ENCODE assay signal across 24 cellular contexts in the genomic region with DNA sequence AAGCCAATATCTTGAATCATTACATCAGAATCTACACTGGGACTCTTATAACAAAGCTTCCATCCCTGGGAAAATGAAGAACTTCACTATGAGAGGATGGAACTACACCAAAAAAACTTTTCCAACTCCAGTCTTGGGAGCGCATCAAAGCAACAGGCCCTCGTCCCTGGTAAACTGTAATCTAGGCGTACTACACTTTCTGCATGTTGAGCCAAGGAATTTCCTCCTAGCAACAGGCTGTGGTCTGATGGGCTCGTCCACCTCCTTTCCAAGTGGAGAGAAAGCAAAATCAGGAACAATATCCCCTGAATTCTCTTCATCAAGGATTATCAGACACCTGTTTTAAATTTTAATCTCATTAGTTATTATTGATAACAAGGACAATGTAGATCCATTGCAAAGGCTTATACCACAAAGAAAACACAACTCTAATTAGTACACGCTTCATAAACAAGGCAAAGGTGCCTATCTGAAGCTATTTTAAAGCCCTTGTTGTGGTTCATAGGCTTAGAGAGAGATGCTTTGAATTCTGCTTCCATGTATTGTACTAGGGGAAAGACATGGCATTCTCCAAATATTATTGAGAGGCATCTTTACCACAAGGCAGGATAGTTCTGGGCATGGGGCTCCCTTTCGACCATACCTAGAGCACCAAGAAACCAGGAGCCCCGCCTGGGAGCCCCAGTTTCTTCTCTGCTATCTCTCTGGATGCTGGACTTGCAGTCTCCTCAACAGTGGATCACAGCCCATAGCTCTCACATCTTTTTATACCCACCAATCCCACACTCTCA.
DNase-seq lines count a peak whose midpoint lies in the region; ATAC-seq, FAIRE-seq and TF ChIP-seq lines count a peak whose summit lies in the region.
"Had no signal": no experiment of that assay in that cellular context is flagged by ENCODE, and none has a peak within 500 bp of the region (broad histone marks: within the 10 kb centered on the region; RNA-seq: fewer than 3 reads in every experiment).

No MANE protein-coding gene starts in this region.

- H2BK120ac ChIP-seq in H1 (replicated peaks; ENCODE audit: low read depth, low read length), result no peak overlapping the region

- H3K4me1 Mint-ChIP-seq in mesothelial cell of epicardium, result peaks cover 55% of the 10 kb centered on the region
- H3K4me1 Mint-ChIP-seq in CD8-positive, alpha-beta T cell (ENCODE audit: low read depth), result no peaks in the 10 kb centered on the region
- H3K4me1 Mint-ChIP-seq: activated naive CD4-positive, alpha-beta T cell treated with anti-CD3 and anti-CD28 coated beads, Interleukin-2, amount 50 U/mL, for 24 hours; B cell; T-helper 17 cell had no signal

- H3K23ac ChIP-seq in H1 (ENCODE audit: insufficient read length), result no peak overlapping the region

- H3K4ac ChIP-seq in H1 (replicated peaks; ENCODE audit: insufficient read length, low read depth, low read length), result no peak overlapping the region

- H3K56ac ChIP-seq in H1 (replicated peaks; ENCODE audit: insufficient read length, low read depth, low read length), result peak overlapping the region; percentile 70

- no peak overlapping the region for H4K8ac ChIP-seq in H1 (ENCODE audit: extremely low read depth, insufficient read depth, low read length)

- no peaks in the 10 kb centered on the region for H3K9me3 Mint-ChIP-seq in mesothelial cell of epicardium
- H3K9me3 Mint-ChIP-seq in CD8-positive, alpha-beta T cell, result peaks cover 3% of the 10 kb centered on the region
- H3K9me3 Mint-ChIP-seq: activated CD8-positive, alpha-beta T cell treated with anti-CD3 and anti-CD28 coated beads for 36 hours; activated naive CD4-positive, alpha-beta T cell treated with anti-CD3 and anti-CD28 coated beads, Interleukin-2, amount 50 U/mL, for 24 hours had no signal

- 0 out of 2 replicates have a peak overlapping the region, but pooled peaks have one; percentile 1 for H2AK5ac ChIP-seq in H1 (ENCODE audit: low read depth, low read length)

- no peak overlapping the region for H3K9ac ChIP-seq in H1 (replicated peaks in 1 of 4; ENCODE audit: extremely low read depth in 1 of 4, low read depth in 3 of 4, low read length in 3 of 4)
- no peak overlapping the region for H3K9ac ChIP-seq in HepG2 (ENCODE audit: insufficient read depth, low read depth, low read length)

- TF ChIP-seq EP300 in H1 (IDR thresholded peaks at IDR 0.05; ENCODE audit: borderline replicate concordance in 1 of 2, low read depth in 2 of 2, low read length in 2 of 2) (no peak), HepG2 (IDR thresholded peaks at IDR 0.05; ENCODE audit: low read depth in 2 of 2, low read length in 2 of 2) (no peak), HepG2 (CRISPR knock-in tag; IDR thresholded peaks at IDR 0.05; ENCODE audit: borderline replicate concordance) (no peak)

- WGBS in H1 (ENCODE audit: extremely low coverage in 1 of 2, insufficient coverage in 1 of 2, insufficient read length in 1 of 2, insufficient replicate concordance in 2 of 2, low coverage in 1 of 2, low lambda C conversion rate in 2 of 2, missing lambda C conversion rate in 1 of 2), 2 experiments, result 87% methylated on average over 7 of the region's 7 CpGs; no CpG with 5 or more reads in 1 of the 2 experiments
- WGBS in thyroid gland, 2 donors, result 57 to 69% methylated on average over 7 of the region's 7 CpGs
- WGBS in HepG2 (ENCODE audit: low lambda C conversion rate), result 63% methylated on average over 7 of the region's 7 CpGs

- no peaks in the 10 kb centered on the region for H3K9me3 ChIP-seq in RWPE2 (ENCODE audit: severe bottlenecking)
- no peaks in the 10 kb centered on the region for H3K9me3 ChIP-seq in H1 (ENCODE audit: insufficient read depth in 2 of 2, low read depth in 1 of 2, low read length in 1 of 2)
- no peaks in the 10 kb centered on the region for H3K9me3 ChIP-seq in thyroid gland
- H3K9me3 ChIP-seq in CD8-positive, alpha-beta T cell (ENCODE audit: low read length), result no peaks in the 10 kb centered on the region
- H3K9me3 ChIP-seq in HepG2 (ENCODE audit: low read length), result no peaks in the 10 kb centered on the region
- H3K9me3 ChIP-seq: esophagus squamous epithelium had no signal

- H3K4me1 ChIP-seq in RWPE2 (ENCODE audit: insufficient read depth, poor library complexity, severe bottlenecking), result peaks cover 67% of the 10 kb centered on the region
- peaks cover 0 to 8% (median 1%) of the 10 kb centered on the region in 4 experiments; a peak in 4 of 7 replicates for H3K4me1 ChIP-seq in H1 (replicated peaks in 1 of 4; ENCODE audit: control insufficient read depth in 3 of 4, insufficient read depth in 4 of 4, low read length in 3 of 4)
- H3K4me1 ChIP-seq in thyroid gland, result peaks cover 42 to 43% of the 10 kb centered on the region in 2 donors
- no peaks in the 10 kb centered on the region for H3K4me1 ChIP-seq in CD8-positive, alpha-beta T cell (ENCODE audit: insufficient read depth, low read length)
- no peaks in the 10 kb centered on the region for H3K4me1 ChIP-seq in HepG2 (ENCODE audit: insufficient read depth, low read length)

- TF ChIP-seq RAD21 in H1 (IDR thresholded peaks at IDR 0.05 in 1 of 2, conservative IDR thresholded peaks at IDR 0.05 in 1 of 2; ENCODE audit: low read depth in 2 of 2, low read length in 2 of 2), result no peak
- TF ChIP-seq RAD21 in HepG2 (CRISPR knock-in tag; IDR thresholded peaks at IDR 0.05), result no peak

- H2BK12ac ChIP-seq in H1 (ENCODE audit: low read depth, low read length), result 0 out of 2 replicates have a peak overlapping the region, but pooled peaks have one; percentile 78

- H3K27me3 ChIP-seq in RWPE2 (ENCODE audit: insufficient read depth, poor library complexity, severe bottlenecking) (no peaks in the 10 kb centered on the region), H1 (replicated peaks in 1 of 4; ENCODE audit: control insufficient read depth in 3 of 4, extremely low read depth in 1 of 4, insufficient read depth in 3 of 4, low read length in 3 of 4) (no peaks in the 10 kb centered on the region), thyroid gland (no peaks in the 10 kb centered on the region), HepG2 (ENCODE audit: control insufficient read depth in 1 of 2, insufficient read depth in 2 of 2, low read length in 2 of 2) (no peaks in the 10 kb centered on the region)
- H3K27me3 ChIP-seq in CD8-positive, alpha-beta T cell (ENCODE audit: insufficient read depth, low read length), result no peaks in the 10 kb centered on the region
- H3K27me3 ChIP-seq: cardiac muscle cell, esophagus squamous epithelium, hepatocyte had no signal

- H3K79me2 ChIP-seq in H1 (ENCODE audit: control insufficient read depth in 1 of 2, insufficient read depth in 2 of 2, low read length in 2 of 2), result peaks cover 0 to 5% of the 10 kb centered on the region in 2 experiments; a peak in 2 of 4 replicates
- no peaks in the 10 kb centered on the region for H3K79me2 ChIP-seq in HepG2 (ENCODE audit: insufficient read depth, low read length)

- no peak overlapping the region for H2BK5ac ChIP-seq in H1 (ENCODE audit: low read depth, low read length)

- no peak overlapping the region for H3K14ac ChIP-seq in H1 (ENCODE audit: insufficient read length)

- no peak overlapping the region for H3K4me3 ChIP-seq in RWPE2 (ENCODE audit: severe bottlenecking)
- no peak overlapping the region for H3K4me3 ChIP-seq in H1 (ENCODE audit: extremely low read depth in 1 of 4, insufficient read depth in 2 of 4, low read depth in 3 of 4, low read length in 4 of 4)
- H3K4me3 ChIP-seq in thyroid gland (replicated peaks in 1 of 3), result no peak overlapping the region
- H3K4me3 ChIP-seq in CD8-positive, alpha-beta T cell (ENCODE audit: low read depth, low read length), result no peak overlapping the region
- no peak overlapping the region for H3K4me3 ChIP-seq in HepG2 (replicated peaks in 1 of 3; ENCODE audit: insufficient read depth in 1 of 3, low read depth in 2 of 3, low read length in 3 of 3)
- H3K4me3 ChIP-seq: cardiac muscle cell, esophagus squamous epithelium, hepatocyte had no signal

- H3K36me3 ChIP-seq in RWPE2 (ENCODE audit: low read depth) (peaks cover 8% of the 10 kb centered on the region), H1 (ENCODE audit: control insufficient read depth in 2 of 4, insufficient read depth in 4 of 4, low read length in 3 of 4) (no peaks in the 10 kb centered on the region), thyroid gland (no peaks in the 10 kb centered on the region), HepG2 (replicated peaks in 1 of 2; ENCODE audit: control insufficient read depth in 1 of 2, insufficient read depth in 2 of 2, low read length in 2 of 2) (no peaks in the 10 kb centered on the region)
- H3K36me3 ChIP-seq in CD8-positive, alpha-beta T cell (ENCODE audit: insufficient read depth, low read length), result no peaks in the 10 kb centered on the region
- H3K36me3 ChIP-seq: cardiac muscle cell, esophagus squamous epithelium, WERI-Rb-1 had no signal

- DNase-seq in RWPE2 (ENCODE audit: low spot score), result no peak
- DNase-seq in H1 (ENCODE audit: low read depth in 1 of 2, low spot score in 2 of 2), result no peak
- no peak for DNase-seq in mesothelial cell of epicardium (ENCODE audit: low spot score in 2 of 2, unreplicated experiment in 2 of 2)
- peak; percentile 19 to 54 for DNase-seq in thyroid gland
- DNase-seq in CD8-positive, alpha-beta T cell, result no peak
- no peak for DNase-seq in HepG2 (ENCODE audit: low spot score)
- no peak for DNase-seq in substantia nigra (lab: John Stamatoyannopoulos, UW)
- DNase-seq: activated CD8-positive, alpha-beta T cell treated with anti-CD3 and anti-CD28 coated beads for 36 hours; activated T-cell treated with anti-CD3 and anti-CD28 coated beads, Interleukin-2, amount 50 U/mL, for 48 hours; esophagus squamous epithelium; GF-D8; KG1; mesendoderm; NCI-H2029; NCI-H446 treated with DMSO at 0.1 percent for 48 hours; stimulated activated naive CD4-positive, alpha-beta T cell treated with Interleukin-2 at 50 U/mL for 16 hours; T-helper 17 cell; WERI-Rb-1 had no signal

- H3K4me3 Mint-ChIP-seq in mesothelial cell of epicardium, result no peak overlapping the region
- no peak overlapping the region for H3K4me3 Mint-ChIP-seq in CD8-positive, alpha-beta T cell
- H3K4me3 Mint-ChIP-seq: activated CD8-positive, alpha-beta T cell treated with anti-CD3 and anti-CD28 coated beads for 36 hours; activated naive CD4-positive, alpha-beta T cell treated with anti-CD3 and anti-CD28 coated beads, Interleukin-2, amount 50 U/mL, for 24 hours; B cell; T-helper 17 cell had no signal

- H3K18ac ChIP-seq in H1 (ENCODE audit: extremely low read depth, low read length), result no peak overlapping the region

- no peaks in the 10 kb centered on the region for H3K27me3 Mint-ChIP-seq in mesothelial cell of epicardium (ENCODE audit: low read depth)
- H3K27me3 Mint-ChIP-seq in CD8-positive, alpha-beta T cell (ENCODE audit: low read depth), result no peaks in the 10 kb centered on the region
- H3K27me3 Mint-ChIP-seq: activated CD8-positive, alpha-beta T cell treated with anti-CD3 and anti-CD28 coated beads for 36 hours; B cell had no signal

- no peak for FAIRE-seq in H1 (lab: Jason Lieb, UNC)
- no peak for FAIRE-seq in HepG2 (lab: Jason Lieb, UNC)
- FAIRE-seq: GM12891, islet of Langerhans had no signal

- peak overlapping the region; percentile 95 for H3K27ac ChIP-seq in RWPE2 (ENCODE audit: poor library complexity, severe bottlenecking)
- H3K27ac ChIP-seq in H1 (ENCODE audit: low read depth, low read length), result no peak overlapping the region
- H3K27ac ChIP-seq in thyroid gland, result peak overlapping the region in 1 of 3 donors; percentile 2
- no peak overlapping the region for H3K27ac ChIP-seq in CD8-positive, alpha-beta T cell (ENCODE audit: low read depth, low read length)
- H3K27ac ChIP-seq in HepG2 (ENCODE audit: extremely low read length, insufficient read depth, low read length), result no peak overlapping the region
- H3K27ac ChIP-seq in substantia nigra (ENCODE audit: low read depth, low read length, poor library complexity, severe bottlenecking), result no peak overlapping the region
- H3K27ac ChIP-seq: cardiac muscle cell, hepatocyte, WERI-Rb-1 had no signal

- peak overlapping the region; percentile 43 for H3K27ac Mint-ChIP-seq in mesothelial cell of epicardium
- H3K27ac Mint-ChIP-seq in CD8-positive, alpha-beta T cell, result no peak overlapping the region
- H3K27ac Mint-ChIP-seq: activated CD8-positive, alpha-beta T cell treated with anti-CD3 and anti-CD28 coated beads for 36 hours; activated naive CD4-positive, alpha-beta T cell treated with anti-CD3 and anti-CD28 coated beads, Interleukin-2, amount 50 U/mL, for 24 hours; B cell; T-helper 17 cell had no signal

- peak overlapping the region; percentile 48; the same call in 1 of the 2 replicates for H2BK15ac ChIP-seq in H1 (ENCODE audit: low read length)

- ATAC-seq in RWPE2 (ENCODE audit: low read depth), result no peak
- no peak for ATAC-seq in CD8-positive, alpha-beta T cell
- ATAC-seq in HepG2, result no peak
- ATAC-seq: activated CD8-positive, alpha-beta T cell treated with anti-CD3 and anti-CD28 coated beads for 36 hours; T-helper 17 cell had no signal

- H3K4me2 ChIP-seq in H1 (ENCODE audit: insufficient read depth in 1 of 2, low read depth in 2 of 2, low read length in 2 of 2) (no peak overlapping the region), HepG2 (ENCODE audit: low read depth, low read length) (no peak overlapping the region)
- H3K4me2 ChIP-seq: hepatocyte had no signal

- no peak for TF ChIP-seq CTCF in RWPE2 (IDR thresholded peaks at IDR 0.05; ENCODE audit: poor library complexity, severe bottlenecking)
- TF ChIP-seq CTCF in H1 (IDR thresholded peaks at IDR 0.05; ENCODE audit: control extremely low read depth in 1 of 3, insufficient read depth in 1 of 3, low read depth in 1 of 3, low read length in 3 of 3), result no peak
- no peak for TF ChIP-seq CTCF in mesothelial cell of epicardium (IDR thresholded peaks at IDR 0.05; ENCODE audit: unreplicated experiment)
- TF ChIP-seq CTCF in thyroid gland (IDR thresholded peaks at IDR 0.05), result no peak
- no peak for TF ChIP-seq CTCF in CD8-positive, alpha-beta T cell (IDR thresholded peaks at IDR 0.05)
- no peak for TF ChIP-seq CTCF in HepG2 (CRISPR knock-in tag; IDR thresholded peaks at IDR 0.05)

- no peaks in the 10 kb centered on the region for H3K79me1 ChIP-seq in H1 (ENCODE audit: low read depth, low read length)

- no peak overlapping the region for H2BK20ac ChIP-seq in H1 (ENCODE audit: low read length)

- BruUV-seq in HepG2 (replicated peaks; lab: Mats Ljungman, UMichigan), result no TSS peak

- TF ChIP-seq POLR2A in H1 (IDR thresholded peaks at IDR 0.05; ENCODE audit: control extremely low read depth in 1 of 2, low read depth in 2 of 2, low read length in 2 of 2), result no peak
- TF ChIP-seq POLR2A in thyroid gland (IDR thresholded peaks at IDR 0.05), result no peak
- no peak for TF ChIP-seq POLR2A in HepG2 (IDR thresholded peaks at IDR 0.05; ENCODE audit: insufficient read depth in 1 of 2, low read depth in 2 of 2, low read length in 2 of 2)

- no peaks in the 10 kb centered on the region for H4K20me1 ChIP-seq in H1 (replicated peaks in 1 of 2; ENCODE audit: control insufficient read depth in 1 of 2, insufficient read depth in 2 of 2, low read length in 2 of 2)
- no peaks in the 10 kb centered on the region for H4K20me1 ChIP-seq in HepG2 (ENCODE audit: insufficient read depth, low read length)

- in situ Hi-C loops in HepG2 (cut with HindIII; ENCODE audit: extremely low pct_ligation_motif_present, low pct_unique_long_range_greater_than_20kb), result no loop called here

- no peak overlapping the region for H4K5ac ChIP-seq in H1 (ENCODE audit: insufficient read length, low read depth, low read length)

- H2AFZ ChIP-seq in H1 (ENCODE audit: low read length) (no peak overlapping the region), HepG2 (ENCODE audit: low read length) (no peak overlapping the region)
- H2AFZ ChIP-seq: hepatocyte had no signal

- intact Hi-C loops in thyroid gland (cut with DNase I) (no loop called here), HepG2 (cut with micrococcal nuclease; ENCODE audit: unreplicated experiment) (no loop called here)
- intact Hi-C loops in CD8-positive, alpha-beta T cell (cut with DNase I, micrococcal nuclease), result no loop called here

- POLR2A ChIA-PET in H1 (lab: Charles Lee; ENCODE audit: partially characterized antibody) (interaction anchor here (1.1 kb wide), 1 partner anchor 17 kb away, joined by 3 read pairs; no protein-coding TSS in a partner anchor), HepG2 (lab: Yijun Ruan, JAX) (no interaction called here)
- POLR2A ChIA-PET in CD8-positive, alpha-beta T cell (lab: Charles Lee), result no interaction called here

- peaks cover 3% of the 10 kb centered on the region; the same call in 1 of the 2 replicates for H3K23me2 ChIP-seq in H1 (ENCODE audit: low read depth, low read length)

- H4K91ac ChIP-seq in H1 (replicated peaks; ENCODE audit: insufficient read length, low read length), result no peak overlapping the region

- CTCF ChIA-PET in H1 (lab: Charles Lee; ENCODE audit: partially characterized antibody), result interaction anchor here (0.6 kb wide), 1 partner anchor 40 kb away, joined by 3 read pairs; no protein-coding TSS in a partner anchor
- CTCF ChIA-PET in CD8-positive, alpha-beta T cell (lab: Charles Lee), result no interaction called here
- CTCF ChIA-PET in HepG2 (lab: Yijun Ruan, JAX; ENCODE audit: low intra/inter-chr PET ratio, low total read pairs), result no interaction called here

- H3K36me3 Mint-ChIP-seq in mesothelial cell of epicardium, result peaks cover 14% of the 10 kb centered on the region
- no peaks in the 10 kb centered on the region for H3K36me3 Mint-ChIP-seq in CD8-positive, alpha-beta T cell
- H3K36me3 Mint-ChIP-seq: activated naive CD4-positive, alpha-beta T cell treated with anti-CD3 and anti-CD28 coated beads, Interleukin-2, amount 50 U/mL, for 24 hours had no signal

Comparison
In these comparisons a context has a peak if more than half of its experiments do, and no peak if none do; other contexts are left out.
1. DNase-seq: peak in thyroid gland (2 of 2); none in RWPE2 (single experiment), H1 (0 of 2), mesothelial cell of epicardium (0 of 2), CD8-positive, alpha-beta T cell (0 of 7), HepG2 (single experiment) and substantia nigra (0 of 49).